Comparison of ENCODE assay signal across 11 cellular contexts in genomic region chr2:159118859-159119510, GRCh38.
DNase-seq lines count a peak whose midpoint lies in the region; ATAC-seq, FAIRE-seq and TF ChIP-seq lines count a peak whose summit lies in the region.
"Had no signal": no experiment of that assay in that cellular context is flagged by ENCODE, and none has a peak within 500 bp of the region (broad histone marks: within the 10 kb centered on the region; RNA-seq: fewer than 3 reads in every experiment).

No MANE protein-coding gene starts in this region.

- H3K4me1 Mint-ChIP-seq in chondrocyte (ENCODE audit: low read depth) (peaks cover 26% of the 10 kb centered on the region), neural progenitor cell (no peaks in the 10 kb centered on the region)
- H3K4me1 Mint-ChIP-seq in activated CD8-positive, alpha-beta memory T cell treated with anti-CD3 and anti-CD28 coated beads, Interleukin-2, amount 10 ng/mL, durations not matched to agents 7 days and 5 days: no peaks in the 10 kb centered on the region

- no peaks in the 10 kb centered on the region for H3F3A ChIP-seq in neural progenitor cell (ENCODE audit: low read depth)

- no peaks in the 10 kb centered on the region for H3K36me3 Mint-ChIP-seq in chondrocyte (ENCODE audit: low read depth)
- H3K36me3 Mint-ChIP-seq in neural progenitor cell: peaks cover 4% of the 10 kb centered on the region
- no peaks in the 10 kb centered on the region for H3K36me3 Mint-ChIP-seq in activated CD8-positive, alpha-beta memory T cell treated with anti-CD3 and anti-CD28 coated beads, Interleukin-2, amount 10 ng/mL, durations not matched to agents 7 days and 5 days
- H3K36me3 Mint-ChIP-seq: CD4-positive, alpha-beta memory T cell; naive B cell had no signal

- H3K4me3 Mint-ChIP-seq in chondrocyte (ENCODE audit: unreplicated experiment) (no peak overlapping the region), neural progenitor cell (no peak overlapping the region)
- H3K4me3 Mint-ChIP-seq in activated CD8-positive, alpha-beta memory T cell treated with anti-CD3 and anti-CD28 coated beads, Interleukin-2, amount 10 ng/mL, durations not matched to agents 7 days and 5 days: no peak overlapping the region
- H3K4me3 Mint-ChIP-seq: CD4-positive, alpha-beta memory T cell had no signal

- peak; percentile 19 for ATAC-seq in GM19463 (IDR thresholded peaks at IDR 0.05; ENCODE audit: unreplicated experiment)
- ATAC-seq in activated CD8-positive, alpha-beta memory T cell treated with anti-CD3 and anti-CD28 coated beads, Interleukin-2, amount 10 ng/mL, durations not matched to agents 7 days and 5 days: no peak
- no peak for ATAC-seq in pancreas
- ATAC-seq in GM19351 (IDR thresholded peaks at IDR 0.05; ENCODE audit: unreplicated experiment): no peak

- intact Hi-C loops in pancreas (cut with DNase I): loop anchor here in 2 of 3 donors (5.0 to 10.0 kb wide), 3 partner anchors 74 to 217 kb away; no protein-coding TSS in a partner anchor

- no peak overlapping the region for H3K4me2 ChIP-seq in neural progenitor cell

- H3K27ac Mint-ChIP-seq in chondrocyte (ENCODE audit: unreplicated experiment) (no peak overlapping the region), neural progenitor cell (no peak overlapping the region)
- no peak overlapping the region for H3K27ac Mint-ChIP-seq in activated CD8-positive, alpha-beta memory T cell treated with anti-CD3 and anti-CD28 coated beads, Interleukin-2, amount 10 ng/mL, durations not matched to agents 7 days and 5 days
- H3K27ac Mint-ChIP-seq: CD4-positive, alpha-beta memory T cell had no signal

- H3K36me3 ChIP-seq in neural progenitor cell (no peaks in the 10 kb centered on the region), pancreas (no peaks in the 10 kb centered on the region)
- H3K36me3 ChIP-seq: suprapubic skin had no signal

- H3K4me3 ChIP-seq in neural progenitor cell (no peak overlapping the region), pancreas (no peak overlapping the region)
- H3K4me3 ChIP-seq: suprapubic skin had no signal

- TF ChIP-seq RAD21 in Ishikawa (IDR thresholded peaks at IDR 0.05; ENCODE audit: low read depth): no peak

- H3K9me3 Mint-ChIP-seq in chondrocyte (ENCODE audit: low read depth): no peaks in the 10 kb centered on the region
- H3K9me3 Mint-ChIP-seq in neural progenitor cell: peaks cover 4% of the 10 kb centered on the region
- no peaks in the 10 kb centered on the region for H3K9me3 Mint-ChIP-seq in activated CD8-positive, alpha-beta memory T cell treated with anti-CD3 and anti-CD28 coated beads, Interleukin-2, amount 10 ng/mL, durations not matched to agents 7 days and 5 days (ENCODE audit: low read depth)

- H3K27ac ChIP-seq in neural progenitor cell: no peak overlapping the region
- no peak overlapping the region for H3K27ac ChIP-seq in pancreas
- H3K27ac ChIP-seq: suprapubic skin had no signal

- no peaks in the 10 kb centered on the region for H3K9me3 ChIP-seq in neural progenitor cell (ENCODE audit: low read depth)
- H3K9me3 ChIP-seq in pancreas: no peaks in the 10 kb centered on the region
- H3K9me3 ChIP-seq: suprapubic skin had no signal

- CTCF ChIA-PET in activated CD8-positive, alpha-beta memory T cell treated with anti-CD3 and anti-CD28 coated beads, Interleukin-2, amount 10 ng/mL, durations not matched to agents 7 days and 5 days (lab: Charles Lee): interaction anchor here (0.6 to 2.1 kb wide), 18 partner anchors 9 to 1817 kb away, joined by 3 to 16 read pairs (median 4); no protein-coding TSS in a partner anchor

- H3K27me3 Mint-ChIP-seq in chondrocyte (ENCODE audit: low read depth) (no peaks in the 10 kb centered on the region), neural progenitor cell (ENCODE audit: insufficient read depth, low read depth) (peaks cover 2% of the 10 kb centered on the region)
- peaks cover 9% of the 10 kb centered on the region for H3K27me3 Mint-ChIP-seq in activated CD8-positive, alpha-beta memory T cell treated with anti-CD3 and anti-CD28 coated beads, Interleukin-2, amount 10 ng/mL, durations not matched to agents 7 days and 5 days
- H3K27me3 Mint-ChIP-seq: naive B cell had no signal

- H2AFZ ChIP-seq in neural progenitor cell (replicated peaks): no peak overlapping the region

- FAIRE-seq in pancreas (lab: Jason Lieb, UNC): no peak

- no peak for TF ChIP-seq EP300 in Ishikawa (IDR thresholded peaks at IDR 0.05; ENCODE audit: borderline replicate concordance)

- H3K79me2 ChIP-seq in neural progenitor cell (ENCODE audit: low read depth): no peaks in the 10 kb centered on the region

- no peak overlapping the region for H3K9ac ChIP-seq in neural progenitor cell

- DNase-seq in chondrocyte (ENCODE audit: low spot score): no peak
- DNase-seq in neural progenitor cell (ENCODE audit: low spot score): no peak
- DNase-seq in activated CD8-positive, alpha-beta memory T cell treated with anti-CD3 and anti-CD28 coated beads, Interleukin-2, amount 10 ng/mL, durations not matched to agents 7 days and 5 days: no peak
- no peak for DNase-seq in pancreas
- DNase-seq in HCEC 1CT: no peak

- 71 to 73% methylated on average over 2 of the region's 2 CpGs for WGBS in pancreas, 2 donors

- peak; percentile 46 for TF ChIP-seq CTCF in chondrocyte (IDR thresholded peaks at IDR 0.05)
- TF ChIP-seq CTCF in neural progenitor cell (IDR thresholded peaks at IDR 0.05): peak; percentile 1
- peak in 1 of 4 donors; percentile 3 for TF ChIP-seq CTCF in pancreas (IDR thresholded peaks at IDR 0.05)

- no peaks in the 10 kb centered on the region for H3K27me3 ChIP-seq in neural progenitor cell
- no peaks in the 10 kb centered on the region for H3K27me3 ChIP-seq in pancreas
- H3K27me3 ChIP-seq: suprapubic skin had no signal

- no peaks in the 10 kb centered on the region for H3K4me1 ChIP-seq in neural progenitor cell
- H3K4me1 ChIP-seq in pancreas: no peaks in the 10 kb centered on the region

- no peaks in the 10 kb centered on the region for H4K20me1 ChIP-seq in neural progenitor cell (ENCODE audit: low read depth)

TF ChIP-seq in Ishikawa, 13 proteins besides CTCF, POLR2A, EP300 and RAD21:
- no peak for TF ChIP-seq CEBPB (IDR thresholded peaks at IDR 0.05)
- TF ChIP-seq TEAD4 (IDR thresholded peaks at IDR 0.05): 0 out of 2 replicates have a peak, but pooled peaks have one; percentile 15
